ENCODE assay signal across 9 cellular contexts in genomic region chr3:196620228-196620627, GRCh38. TPM values are rescaled to one million over a fixed set of nuclear protein-coding genes. Genes with fewer than 3 reads are reported as not detected.
A peak's percentile ranks its signal among the peaks of the same experiment; 100 is the strongest.
DNase-seq lines count a peak whose midpoint lies in the region; ATAC-seq and TF ChIP-seq lines count a peak whose summit lies in the region.
"Had no signal": no experiment of that assay in that cellular context is flagged by ENCODE, and none has a peak within 500 bp of the region (broad histone marks: within the 10 kb centered on the region; RNA-seq: fewer than 3 reads in every experiment).

No MANE protein-coding gene starts in this region.

- H3K14ac ChIP-seq in mesenchymal stem cell (ENCODE audit: low read length in 2 of 2) = no peak overlapping the region

- intact Hi-C loops in adrenal gland (cut with DNase I) = no loop called here

- no peak overlapping the region for H2BK120ac ChIP-seq in mesenchymal stem cell (ENCODE audit: low read depth, low read length)

- H3K4me2 ChIP-seq in mesenchymal stem cell (ENCODE audit: low read length, poor library complexity, severe bottlenecking) = no peak overlapping the region

- no peak overlapping the region for H3K9ac ChIP-seq in mesenchymal stem cell (ENCODE audit: low read length)
- H3K9ac ChIP-seq: parathyroid adenoma had no signal

- no peak overlapping the region for H2BK12ac ChIP-seq in mesenchymal stem cell (ENCODE audit: low read length in 2 of 2)

- peak overlapping the region in 2 of 5 donors; percentile 41 to 78 for H3K27ac ChIP-seq in adrenal gland
- H3K27ac ChIP-seq in mesenchymal stem cell (ENCODE audit: low read length, poor library complexity, severe bottlenecking) = no peak overlapping the region
- H3K27ac ChIP-seq: parathyroid adenoma had no signal

- no peak overlapping the region for H3K4me3 ChIP-seq in adrenal gland
- no peak overlapping the region for H3K4me3 ChIP-seq in mesenchymal stem cell (ENCODE audit: insufficient read depth in 1 of 2, low read depth in 1 of 2, low read length in 2 of 2)

- no peaks in the 10 kb centered on the region for H3K79me1 ChIP-seq in mesenchymal stem cell (replicated peaks; ENCODE audit: low read length, poor library complexity, severe bottlenecking)

- no peak for TF ChIP-seq POLR2A in adrenal gland (IDR thresholded peaks at IDR 0.05)

- no peak overlapping the region for H2BK15ac ChIP-seq in mesenchymal stem cell (ENCODE audit: low read depth, poor library complexity, severe bottlenecking)

- H3K27ac Mint-ChIP-seq in naive thymus-derived CD8-positive, alpha-beta T cell = peak overlapping the region in 5 of 10 donors; percentile 12 to 45 (median 31)

- H3K4me1 Mint-ChIP-seq in naive thymus-derived CD8-positive, alpha-beta T cell = peaks cover 16 to 43% (median 21%) of the 10 kb centered on the region in 4 donors

- POLR2A ChIA-PET in naive thymus-derived CD8-positive, alpha-beta T cell (lab: Charles Lee) = no interaction called here

- DNase-seq in GF-D8 (lab: John Stamatoyannopoulos, UW) (peak; percentile 84), adrenal gland (peak in 5 of 7 donors; percentile 42 to 70 (median 50)), mesenchymal stem cell (peak; percentile 94), globus pallidus (ENCODE audit: low spot score) (no peak), GM20000 (ENCODE audit: low spot score) (no peak)
- no peak for DNase-seq in naive thymus-derived CD8-positive, alpha-beta T cell

- H4K8ac ChIP-seq in mesenchymal stem cell (ENCODE audit: low read length) = no peak overlapping the region

- H2BK5ac ChIP-seq in mesenchymal stem cell (ENCODE audit: low read depth, low read length, poor library complexity, severe bottlenecking) = no peak overlapping the region

- H3K27me3 Mint-ChIP-seq in naive thymus-derived CD8-positive, alpha-beta T cell = no peaks in the 10 kb centered on the region

- H3K4me3 Mint-ChIP-seq in naive thymus-derived CD8-positive, alpha-beta T cell = peak overlapping the region in 1 of 10 donors; percentile 46

- H3K27me3 ChIP-seq in adrenal gland (no peaks in the 10 kb centered on the region), mesenchymal stem cell (ENCODE audit: control insufficient read depth in 1 of 2, insufficient read depth in 1 of 2, low read length in 2 of 2) (peaks cover 0 to 3% of the 10 kb centered on the region in 2 experiments)

- H4K91ac ChIP-seq in mesenchymal stem cell (ENCODE audit: low read length) = no peak overlapping the region

- 54 to 75% (median 68%) methylated on average over 10 to 11 of the region's 11 CpGs for WGBS in adrenal gland, 4 donors
- WGBS in mesenchymal stem cell = 15% methylated on average over 11 of the region's 11 CpGs

- H3K36me3 ChIP-seq in adrenal gland (replicated peaks in 1 of 2) (no peaks in the 10 kb centered on the region), mesenchymal stem cell (ENCODE audit: control insufficient read depth in 1 of 2, insufficient read depth in 2 of 2, low read depth in 1 of 2, low read length in 2 of 2) (no peaks in the 10 kb centered on the region)

- no peak overlapping the region for H3K23ac ChIP-seq in mesenchymal stem cell (ENCODE audit: low read length in 2 of 2)

- no peak overlapping the region for H2AFZ ChIP-seq in mesenchymal stem cell (ENCODE audit: low read depth, low read length)
- H2AFZ ChIP-seq: parathyroid adenoma had no signal

- TF ChIP-seq CTCF in adrenal gland (IDR thresholded peaks at IDR 0.05) = no peak
- TF ChIP-seq CTCF in GM20000 (IDR thresholded peaks at IDR 0.05; ENCODE audit: extremely low read depth, missing control alignments) = no peak

- H3K4me1 ChIP-seq in adrenal gland (replicated peaks in 1 of 2) = peaks cover 0 to 11% of the 10 kb centered on the region in 2 donors
- H3K4me1 ChIP-seq in mesenchymal stem cell (ENCODE audit: control insufficient read depth, insufficient read depth, low read depth, low read length) = no peaks in the 10 kb centered on the region
- H3K4me1 ChIP-seq: parathyroid adenoma had no signal

- H3K9me3 Mint-ChIP-seq in naive thymus-derived CD8-positive, alpha-beta T cell = peaks cover 0 to 2% (median 0%) of the 10 kb centered on the region in 9 donors

- H3K4ac ChIP-seq in mesenchymal stem cell (ENCODE audit: low read depth in 1 of 2, low read length in 2 of 2) = no peak overlapping the region

- peak; percentile 64 for ATAC-seq in HG03039 (IDR thresholded peaks at IDR 0.05; ENCODE audit: unreplicated experiment)
- ATAC-seq in GM19455 (IDR thresholded peaks at IDR 0.05; ENCODE audit: unreplicated experiment) = no peak
- no peak for ATAC-seq in naive thymus-derived CD8-positive, alpha-beta T cell

- peak overlapping the region in 1 of 2 experiments; percentile 66 for H3K18ac ChIP-seq in mesenchymal stem cell (ENCODE audit: low read depth in 1 of 2, low read length in 2 of 2)

- H2AK5ac ChIP-seq in mesenchymal stem cell (ENCODE audit: low read length, severe bottlenecking) = no peak overlapping the region

- H3K36me3 Mint-ChIP-seq in naive thymus-derived CD8-positive, alpha-beta T cell = no peaks in the 10 kb centered on the region

- H3K9me3 ChIP-seq in adrenal gland (replicated peaks in 1 of 3) = no peaks in the 10 kb centered on the region
- H3K9me3 ChIP-seq in mesenchymal stem cell (ENCODE audit: control insufficient read depth, low read length) = no peaks in the 10 kb centered on the region

RNA-seq across cellular contexts. Expression of gene NRROS, which starts 19.3 kb away (rescaled TPM):
- total RNA-seq in adrenal gland = 1 to 10 TPM; 1.2 to 9.9 (median 8.3) TPM
- polyA plus RNA-seq in adrenal gland = 1 to 10 TPM; 1.2 to 6.8 (median 2.4) TPM
- 0.35 TPM for polyA plus RNA-seq in mesenchymal stem cell (2013, experiment 1 of 2)
- 0.37 TPM for polyA plus RNA-seq in mesenchymal stem cell (2013, experiment 2 of 2)
- total RNA-seq in naive thymus-derived CD8-positive, alpha-beta T cell = 1 to 10 TPM; 3.4 to 4.1 TPM
- under 1 TPM; 0.29 to 0.92 (median 0.87) TPM for polyA plus RNA-seq in naive thymus-derived CD8-positive, alpha-beta T cell

RNA-seq across cellular contexts. Expression of gene FBXO45, which starts 51.8 kb away (rescaled TPM):
- total RNA-seq in adrenal gland = 1 to 10 TPM; 3.2 to 7.9 (median 5.1) TPM
- 1 to 10 TPM; 1.5 to 8.1 (median 1.8) TPM for polyA plus RNA-seq in adrenal gland
- polyA plus RNA-seq in mesenchymal stem cell (2013, experiment 1 of 2) = 6.5 TPM
- polyA plus RNA-seq in mesenchymal stem cell (2013, experiment 2 of 2) = 6.8 TPM
- 1 to 10 TPM; 4.3 to 4.7 TPM for total RNA-seq in naive thymus-derived CD8-positive, alpha-beta T cell
- 1 to 10 TPM; 1.7 to 2.9 (median 2.8) TPM for polyA plus RNA-seq in naive thymus-derived CD8-positive, alpha-beta T cell

RNA-seq across cellular contexts. Expression of gene WDR53, which starts 51.9 kb away (rescaled TPM):
- total RNA-seq in adrenal gland = 10 to 100 TPM in 3 of 8 donors, 1 to 10 TPM in 5; 1.8 to 14.3 (median 7.3) TPM
- polyA plus RNA-seq in adrenal gland = 10 to 100 TPM; 14.9 to 27.5 (median 16.5) TPM
- 7.2 TPM for polyA plus RNA-seq in mesenchymal stem cell (2013, experiment 1 of 2)
- polyA plus RNA-seq in mesenchymal stem cell (2013, experiment 2 of 2) = 6.8 TPM
- 10 to 100 TPM; 19.4 to 23.0 TPM for total RNA-seq in naive thymus-derived CD8-positive, alpha-beta T cell
- 10 to 100 TPM; 11.8 to 17.4 (median 12.6) TPM for polyA plus RNA-seq in naive thymus-derived CD8-positive, alpha-beta T cell

Comparison
In these comparisons a context has a peak if more than half of its experiments do, and no peak if none do; other contexts are left out.
1. DNase-seq: peak in GF-D8 (single experiment), adrenal gland (5 of 7) and mesenchymal stem cell (single experiment); none in globus pallidus (single experiment), GM20000 (single experiment) and naive thymus-derived CD8-positive, alpha-beta T cell (0 of 10).